ENCODE assay signal across 17 cellular contexts in genomic region chr6:56682580-56682979, GRCh38.
"Had no signal": no experiment of that assay in that cellular context is flagged by ENCODE, and none has a peak within 500 bp of the region (broad histone marks: within the 10 kb centered on the region; RNA-seq: fewer than 3 reads in every experiment).

No MANE protein-coding gene starts in this region.

- DNase-seq: activated CD4-positive, alpha-beta T cell treated with anti-CD3 and anti-CD28 coated beads, Interleukin-2, amount 50 U/mL, for 1 hour; activated naive CD8-positive, alpha-beta T cell treated with anti-CD3 and anti-CD28 coated beads for 36 hours; amygdala; effector memory CD4-positive, alpha-beta T cell; islet precursor cell; nucleus accumbens; stimulated activated CD4-positive, alpha-beta T cell treated with anti-CD3 and anti-CD28 coated beads, Interleukin-1b, Interleukin-23, amount 100 ng/mL, for 48 hours; stomach; T-helper 9 cell; thyroid gland; uterus had no signal

- ATAC-seq: sciatic nerve had no signal

- H3K27me3 ChIP-seq: stomach, thyroid gland, uterus had no signal

- H3K4me3 Mint-ChIP-seq: activated naive CD8-positive, alpha-beta T cell treated with anti-CD3 and anti-CD28 coated beads for 36 hours; activated T-helper 1 cell treated with anti-CD3 and anti-CD28 coated beads, Interleukin-12 subunit alpha, Interleukin-12 subunit beta, Interleukin-2, Interleukin-4 antibody, amounts not matched to agents 30 ng/mL and 10 ng/mL and 1 ng/mL, durations not matched to agents 14 hours and 24 hours and 36 hours; brain; memory B cell; nephron had no signal

- H3K9me3 ChIP-seq: stomach, thyroid gland, uterus had no signal

- H3K27ac Mint-ChIP-seq: activated naive CD8-positive, alpha-beta T cell treated with anti-CD3 and anti-CD28 coated beads for 36 hours; activated T-helper 1 cell treated with anti-CD3 and anti-CD28 coated beads, Interleukin-12 subunit alpha, Interleukin-12 subunit beta, Interleukin-2, Interleukin-4 antibody, amounts not matched to agents 30 ng/mL and 10 ng/mL and 1 ng/mL, durations not matched to agents 14 hours and 24 hours and 36 hours; memory B cell; nephron; progenitor cell of endocrine pancreas had no signal

- H3K36me3 ChIP-seq: stomach, thyroid gland, uterus had no signal

- H3K4me1 Mint-ChIP-seq: activated naive CD8-positive, alpha-beta T cell treated with anti-CD3 and anti-CD28 coated beads for 36 hours; memory B cell had no signal

- H3K27ac ChIP-seq: thyroid gland, uterus had no signal

- H3K36me3 Mint-ChIP-seq: activated naive CD8-positive, alpha-beta T cell treated with anti-CD3 and anti-CD28 coated beads for 36 hours; memory B cell had no signal

- H3K4me1 ChIP-seq: uterus had no signal

- H3K9me3 Mint-ChIP-seq: activated naive CD8-positive, alpha-beta T cell treated with anti-CD3 and anti-CD28 coated beads for 36 hours; activated T-helper 1 cell treated with anti-CD3 and anti-CD28 coated beads, Interleukin-12 subunit alpha, Interleukin-12 subunit beta, Interleukin-2, Interleukin-4 antibody, amounts not matched to agents 30 ng/mL and 10 ng/mL and 1 ng/mL, durations not matched to agents 14 hours and 24 hours and 36 hours; brain; memory B cell; nephron had no signal

- H3K27me3 Mint-ChIP-seq: brain, progenitor cell of endocrine pancreas had no signal

- H3K4me3 ChIP-seq: stomach, thyroid gland, uterus had no signal
